ENCODE assay signal across 22 cellular contexts in genomic region chr3:136725468-136725867, GRCh38.
"Had no signal": no experiment of that assay in that cellular context is flagged by ENCODE, and none has a peak within 500 bp of the region (broad histone marks: within the 10 kb centered on the region; RNA-seq: fewer than 3 reads in every experiment).

No MANE protein-coding gene starts in this region.

- ATAC-seq: gastroesophageal sphincter, right lobe of liver had no signal

- H3K27me3 Mint-ChIP-seq: activated B cell treated with CpG ODN at 0.5 μM for 24 hours; activated CD4-positive, alpha-beta memory T cell treated with anti-CD3 and anti-CD28 coated beads for 36 hours; activated naive CD8-positive, alpha-beta T cell treated with anti-CD3 and anti-CD28 coated beads for 36 hours; stimulated activated naive CD8-positive, alpha-beta T cell treated with anti-CD3 and anti-CD28 coated beads, Interleukin-15, Interleukin-2, amounts not matched to agents 100 ng/mL and 50 ng/mL, for 24 hours had no signal

- H3K9me3 ChIP-seq: gastroesophageal sphincter, right lobe of liver, tibial artery had no signal

- H3K9me3 Mint-ChIP-seq: activated B cell treated with CpG ODN at 0.5 μM for 24 hours; activated naive CD8-positive, alpha-beta T cell treated with anti-CD3 and anti-CD28 coated beads for 36 hours; stimulated activated naive CD8-positive, alpha-beta T cell treated with anti-CD3 and anti-CD28 coated beads, Interleukin-15, Interleukin-2, amounts not matched to agents 100 ng/mL and 50 ng/mL, for 24 hours had no signal

- H3K27ac Mint-ChIP-seq: activated CD4-positive, alpha-beta memory T cell treated with anti-CD3 and anti-CD28 coated beads for 36 hours; activated naive CD8-positive, alpha-beta T cell treated with anti-CD3 and anti-CD28 coated beads for 36 hours; stimulated activated naive CD8-positive, alpha-beta T cell treated with anti-CD3 and anti-CD28 coated beads, Interleukin-15, Interleukin-2, amounts not matched to agents 100 ng/mL and 50 ng/mL, for 24 hours had no signal

- H3K4me3 Mint-ChIP-seq: activated CD4-positive, alpha-beta memory T cell treated with anti-CD3 and anti-CD28 coated beads for 36 hours; activated naive CD8-positive, alpha-beta T cell treated with anti-CD3 and anti-CD28 coated beads for 36 hours; endodermal cell; stimulated activated naive CD8-positive, alpha-beta T cell treated with anti-CD3 and anti-CD28 coated beads, Interleukin-15, Interleukin-2, amounts not matched to agents 100 ng/mL and 50 ng/mL, for 24 hours had no signal

- DNase-seq: activated B cell treated with CpG ODN at 0.5 μM for 24 hours; activated CD4-positive, alpha-beta memory T cell treated with anti-CD3 and anti-CD28 coated beads for 36 hours; activated CD4-positive, alpha-beta T cell treated with anti-CD3 and anti-CD28 coated beads for 4 hours; activated naive CD4-positive, alpha-beta T cell treated with Interleukin-2 at 50 U/mL for 16 hours; activated naive CD8-positive, alpha-beta T cell treated with anti-CD3 and anti-CD28 coated beads for 36 hours; activated T-cell treated with anti-CD3 and anti-CD28 coated beads, Interleukin-2, amount 50 U/mL, for 48 hours; cerebellar nuclear complex; endodermal cell; heart left ventricle; nucleus accumbens; posterior cingulate gyrus; right lobe of liver; stimulated activated CD4-positive, alpha-beta T cell treated with anti-CD3 and anti-CD28 coated beads, Interleukin-1b, Interleukin-23, amount 100 ng/mL, for 48 hours; tibial artery had no signal

- H3K27ac ChIP-seq: coronary artery, epithelial cell of prostate, gastroesophageal sphincter, heart left ventricle, right lobe of liver, skin epidermis, tibial artery had no signal

- H3K4me3 ChIP-seq: coronary artery, gastroesophageal sphincter, heart left ventricle, right lobe of liver, skin epidermis, tibial artery had no signal

- FAIRE-seq: astrocyte, bronchial epithelial cell, islet of Langerhans had no signal

- H3K36me3 ChIP-seq: gastroesophageal sphincter, heart left ventricle, right lobe of liver, tibial artery had no signal
